26 cellular contexts compared by ENCODE assay signal in the genomic region with DNA sequence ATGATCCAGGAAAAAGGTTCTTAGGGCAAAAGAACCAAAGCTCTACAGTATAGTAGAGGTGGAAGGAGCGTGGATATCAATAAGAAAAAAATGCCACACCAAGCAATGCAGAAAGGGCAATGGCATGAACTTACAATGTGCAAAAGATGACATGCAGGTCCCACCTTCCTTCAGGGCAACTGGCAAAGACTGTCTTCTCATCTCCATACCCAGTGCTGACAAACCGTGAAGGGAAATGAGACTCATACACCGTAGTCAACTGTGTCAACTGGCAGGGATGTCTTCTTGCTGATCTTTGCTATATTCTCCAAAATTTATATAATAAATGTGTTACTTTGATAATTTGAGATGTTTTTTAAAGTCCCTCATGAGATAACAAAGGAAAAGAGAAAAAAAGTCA.
"Had no signal": no experiment of that assay in that cellular context is flagged by ENCODE, and none has a peak within 500 bp of the region (broad histone marks: within the 10 kb centered on the region; RNA-seq: fewer than 3 reads in every experiment).

No MANE protein-coding gene starts in this region.

- H3K9ac ChIP-seq: neural progenitor cell, parathyroid adenoma had no signal

- H3K4me3 ChIP-seq: breast epithelium, esophagus squamous epithelium, left lung, lower lobe of right lung, neural progenitor cell, right atrium auricular region, tibial nerve had no signal

- H3K27me3 Mint-ChIP-seq: activated CD8-positive, alpha-beta T cell treated with anti-CD3 and anti-CD28 coated beads for 36 hours; activated naive CD4-positive, alpha-beta T cell treated with anti-CD3 and anti-CD28 coated beads, Interleukin-2, amount 50 U/mL, for 24 hours; activated naive CD8-positive, alpha-beta T cell treated with anti-CD3 and anti-CD28 coated beads, Interleukin-2, amount 50 U/mL, for 24 hours; central memory CD8-positive, alpha-beta T cell had no signal

- H3K9me3 Mint-ChIP-seq: activated CD8-positive, alpha-beta T cell treated with anti-CD3 and anti-CD28 coated beads for 36 hours; activated naive CD4-positive, alpha-beta T cell treated with anti-CD3 and anti-CD28 coated beads, Interleukin-2, amount 50 U/mL, for 24 hours; activated naive CD8-positive, alpha-beta T cell treated with anti-CD3 and anti-CD28 coated beads, Interleukin-2, amount 50 U/mL, for 24 hours; activated T-helper 2 cell treated with anti-CD3 and anti-CD28 coated beads, Interferon-gamma antibody, Interleukin-2, Interleukin-4, amounts not matched to agents 10 μg/mL and 5 μg/mL and 100 μg/mL, durations not matched to agents 14 hours and 24 hours and 36 hours; central memory CD8-positive, alpha-beta T cell; natural killer cell; neural progenitor cell; T-helper 1 cell treated with Interleukin-12 subunit alpha and Interleukin-12 subunit beta and Interleukin-4 antibody, amounts not matched to agents 30 μg/mL and 1 μg/mL, for 36 hours; WTC11 had no signal

- H3K27me3 ChIP-seq: breast epithelium, esophagus squamous epithelium, left lung, neural progenitor cell, right atrium auricular region, tibial nerve had no signal

- DNase-seq: activated CD4-positive, alpha-beta T cell treated with anti-CD3 and anti-CD28 coated beads for 1 hour; activated CD4-positive, alpha-beta T cell treated with anti-CD3 and anti-CD28 coated beads, Interleukin-2, amount 50 U/mL, for 1 hour; activated CD8-positive, alpha-beta T cell treated with anti-CD3 and anti-CD28 coated beads for 36 hours; activated naive CD8-positive, alpha-beta T cell treated with anti-CD3 and anti-CD28 coated beads, Interleukin-2, amount 50 U/mL, for 24 hours; activated T-cell treated with anti-CD3 and anti-CD28 coated beads, Interleukin-2, amount 50 U/mL, for 48 hours; amygdala; dermis blood vessel endothelial cell; effector CD4-positive, alpha-beta T cell; esophagus squamous epithelium; left lung; lower lobe of right lung; mesendoderm; natural killer cell; occipital lobe; stimulated activated naive CD4-positive, alpha-beta T cell; T-helper 9 cell had no signal

- H3K4me3 Mint-ChIP-seq: activated CD8-positive, alpha-beta T cell treated with anti-CD3 and anti-CD28 coated beads for 36 hours; activated naive CD4-positive, alpha-beta T cell treated with anti-CD3 and anti-CD28 coated beads, Interleukin-2, amount 50 U/mL, for 24 hours; activated naive CD8-positive, alpha-beta T cell treated with anti-CD3 and anti-CD28 coated beads, Interleukin-2, amount 50 U/mL, for 24 hours; central memory CD8-positive, alpha-beta T cell; natural killer cell; neural progenitor cell; T-helper 1 cell treated with Interleukin-12 subunit alpha and Interleukin-12 subunit beta and Interleukin-4 antibody, amounts not matched to agents 30 μg/mL and 1 μg/mL, for 36 hours; WTC11 had no signal

- H3K4me2 ChIP-seq: neural progenitor cell had no signal

- H3K4me1 ChIP-seq: breast epithelium, esophagus squamous epithelium, left lung, lower lobe of right lung, neural progenitor cell, parathyroid adenoma, tibial nerve had no signal

- ATAC-seq: activated CD8-positive, alpha-beta T cell treated with anti-CD3 and anti-CD28 coated beads for 36 hours; activated naive CD8-positive, alpha-beta T cell treated with anti-CD3 and anti-CD28 coated beads, Interleukin-2, amount 50 U/mL, for 24 hours; left lung; lower lobe of right lung; natural killer cell; WTC11 had no signal

- H3K27ac ChIP-seq: breast epithelium, esophagus squamous epithelium, left lung, lower lobe of right lung, neural progenitor cell, parathyroid adenoma, right atrium auricular region, tibial nerve had no signal

- H3K9me3 ChIP-seq: breast epithelium, esophagus squamous epithelium, left lung, lower lobe of right lung, right atrium auricular region, tibial nerve had no signal

- H2AFZ ChIP-seq: neural progenitor cell, parathyroid adenoma had no signal

- H3K36me3 Mint-ChIP-seq: natural killer cell, neural progenitor cell, WTC11 had no signal

- H3K36me3 ChIP-seq: breast epithelium, left lung, lower lobe of right lung, neural progenitor cell, right atrium auricular region, tibial nerve had no signal

- H3K27ac Mint-ChIP-seq: activated CD8-positive, alpha-beta T cell treated with anti-CD3 and anti-CD28 coated beads for 36 hours; activated naive CD4-positive, alpha-beta T cell treated with anti-CD3 and anti-CD28 coated beads, Interleukin-2, amount 50 U/mL, for 24 hours; activated naive CD8-positive, alpha-beta T cell treated with anti-CD3 and anti-CD28 coated beads, Interleukin-2, amount 50 U/mL, for 24 hours; activated T-helper 2 cell treated with anti-CD3 and anti-CD28 coated beads, Interferon-gamma antibody, Interleukin-2, Interleukin-4, amounts not matched to agents 10 μg/mL and 5 μg/mL and 100 μg/mL, durations not matched to agents 14 hours and 24 hours and 36 hours; natural killer cell; T-helper 1 cell treated with Interleukin-12 subunit alpha and Interleukin-12 subunit beta and Interleukin-4 antibody, amounts not matched to agents 30 μg/mL and 1 μg/mL, for 36 hours had no signal
